In genomic region chr5:96026334-96027065, GRCh38 we compare ENCODE assay signal across 13 cellular contexts.
A peak's percentile ranks its signal among the peaks of the same experiment; 100 is the strongest.
DNase-seq lines count a peak whose midpoint lies in the region; ATAC-seq, FAIRE-seq and TF ChIP-seq lines count a peak whose summit lies in the region.
"Had no signal": no experiment of that assay in that cellular context is flagged by ENCODE, and none has a peak within 500 bp of the region (broad histone marks: within the 10 kb centered on the region; RNA-seq: fewer than 3 reads in every experiment).

No MANE protein-coding gene starts in this region.

- H3K27ac Mint-ChIP-seq in stimulated activated effector memory CD8-positive, alpha-beta T cell treated with anti-CD3 and anti-CD28 coated beads, Interleukin-12 subunit alpha, Interleukin-12 subunit beta, amount 100 ng/mL, for 72 hours: no peak overlapping the region
- H3K27ac Mint-ChIP-seq: memory B cell had no signal

- TF ChIP-seq POLR2A in GM18505 (IDR thresholded peaks at IDR 0.05; ENCODE audit: borderline replicate concordance, extremely low read depth, insufficient read depth, insufficient read length): no peak

- FAIRE-seq in HTR-8/SVneo (lab: Jason Lieb, UNC): no peak

- H3K4me3 Mint-ChIP-seq in stimulated activated effector memory CD8-positive, alpha-beta T cell treated with anti-CD3 and anti-CD28 coated beads, Interleukin-12 subunit alpha, Interleukin-12 subunit beta, amount 100 ng/mL, for 72 hours: no peak overlapping the region
- H3K4me3 Mint-ChIP-seq: activated T-cell treated with anti-CD3 and anti-CD28 coated beads, Interleukin-2, amount 50 U/mL, for 4 hours; memory B cell had no signal

- no peak for ATAC-seq in stimulated activated effector memory CD8-positive, alpha-beta T cell treated with anti-CD3 and anti-CD28 coated beads, Interleukin-12 subunit alpha, Interleukin-12 subunit beta, amount 100 ng/mL, for 72 hours
- ATAC-seq in GM18505 (IDR thresholded peaks at IDR 0.05; ENCODE audit: unreplicated experiment): no peak
- ATAC-seq: activated T-cell treated with anti-CD3 and anti-CD28 coated beads, Interleukin-2, amount 50 U/mL, for 4 hours; upper lobe of right lung had no signal

- DNase-seq in AG08395 (ENCODE audit: low spot score) (peak; percentile 65), HTR-8/SVneo (ENCODE audit: insufficient read length, low spot score) (peak; percentile 37), astrocyte of the hippocampus (ENCODE audit: low read depth, low spot score) (peak; percentile 58), foreskin melanocyte (peak; percentile 94), AML-193 (lab: John Stamatoyannopoulos, UW) (no peak), superior temporal gyrus (ENCODE audit: extremely low spot score) (no peak)
- DNase-seq in stimulated activated effector memory CD8-positive, alpha-beta T cell treated with anti-CD3 and anti-CD28 coated beads, Interleukin-12 subunit alpha, Interleukin-12 subunit beta, amount 100 ng/mL, for 72 hours (ENCODE audit: low spot score in 2 of 2): no peak
- DNase-seq: activated T-cell treated with anti-CD3 and anti-CD28 coated beads, Interleukin-2, amount 50 U/mL, for 4 hours; DMS 273 treated with DMSO at 0.1 percent for 48 hours; occipital lobe; upper lobe of right lung had no signal

- H3K9me3 Mint-ChIP-seq in stimulated activated effector memory CD8-positive, alpha-beta T cell treated with anti-CD3 and anti-CD28 coated beads, Interleukin-12 subunit alpha, Interleukin-12 subunit beta, amount 100 ng/mL, for 72 hours: no peaks in the 10 kb centered on the region
- H3K9me3 Mint-ChIP-seq: activated T-cell treated with anti-CD3 and anti-CD28 coated beads, Interleukin-2, amount 50 U/mL, for 4 hours; memory B cell had no signal

- H3K36me3 Mint-ChIP-seq in stimulated activated effector memory CD8-positive, alpha-beta T cell treated with anti-CD3 and anti-CD28 coated beads, Interleukin-12 subunit alpha, Interleukin-12 subunit beta, amount 100 ng/mL, for 72 hours: no peaks in the 10 kb centered on the region
- H3K36me3 Mint-ChIP-seq: memory B cell had no signal

- H3K4me1 Mint-ChIP-seq in stimulated activated effector memory CD8-positive, alpha-beta T cell treated with anti-CD3 and anti-CD28 coated beads, Interleukin-12 subunit alpha, Interleukin-12 subunit beta, amount 100 ng/mL, for 72 hours: peaks cover 4% of the 10 kb centered on the region
- H3K4me1 Mint-ChIP-seq: memory B cell had no signal

Comparison
In these comparisons a context has a peak if more than half of its experiments do, and no peak if none do; other contexts are left out.
1. DNase-seq: peak in AG08395 (single experiment), HTR-8/SVneo (single experiment), astrocyte of the hippocampus (single experiment) and foreskin melanocyte (single experiment); none in AML-193 (0 of 2), stimulated activated effector memory CD8-positive, alpha-beta T cell treated with anti-CD3 and anti-CD28 coated beads, Interleukin-12 subunit alpha, Interleukin-12 subunit beta, amount 100 ng/mL, for 72 hours (0 of 2) and superior temporal gyrus (single experiment).